11 cellular contexts compared by ENCODE assay signal in genomic region chr2:71455741-71456569, GRCh38. TPM values are rescaled to one million over a fixed set of nuclear protein-coding genes. Genes with fewer than 3 reads are reported as not detected.
A peak's percentile ranks its signal among the peaks of the same experiment; 100 is the strongest.
DNase-seq lines count a peak whose midpoint lies in the region; ATAC-seq and TF ChIP-seq lines count a peak whose summit lies in the region.
"Had no signal": no experiment of that assay in that cellular context is flagged by ENCODE, and none has a peak within 500 bp of the region (broad histone marks: within the 10 kb centered on the region; RNA-seq: fewer than 3 reads in every experiment).

No MANE protein-coding gene starts in this region.

- CTCF ChIA-PET in activated CD8-positive, alpha-beta T cell treated with anti-CD3 and anti-CD28 coated beads, Interleukin-2, amount 10 ng/mL, durations not matched to agents 7 days and 5 days (lab: Charles Lee), result interaction anchor here (1.4 to 1.6 kb wide), 4 partner anchors 12 to 298 kb away, joined by 4 to 7 read pairs (median 4); partner anchors contain the start of gene ZNF638
- CTCF ChIA-PET in activated CD8-positive, alpha-beta T cell treated with anti-CD3 and anti-CD28 coated beads for 36 hours (lab: Charles Lee), result interaction anchor here (2.0 to 2.4 kb wide), 2 partner anchors 11 to 156 kb away, joined by 6 read pairs; no protein-coding TSS in a partner anchor

- 43 to 57% methylated on average over 5 to 6 of the region's 6 CpGs for WGBS in endodermal cell (ENCODE audit: insufficient coverage in 1 of 2, insufficient read length in 1 of 2), 2 experiments

- POLR2A ChIA-PET in activated CD8-positive, alpha-beta T cell treated with anti-CD3 and anti-CD28 coated beads, Interleukin-2, amount 10 ng/mL, durations not matched to agents 7 days and 5 days (lab: Charles Lee), result no interaction called here
- POLR2A ChIA-PET in activated CD8-positive, alpha-beta T cell treated with anti-CD3 and anti-CD28 coated beads for 36 hours (lab: Charles Lee), result interaction anchor here (0.6 kb wide), 2 partner anchors 17 to 326 kb away, joined by 3 read pairs; partner anchors contain the start of gene MCEE

- H3K9me3 Mint-ChIP-seq in activated CD8-positive, alpha-beta T cell treated with anti-CD3 and anti-CD28 coated beads, Interleukin-2, amount 10 ng/mL, durations not matched to agents 7 days and 5 days (ENCODE audit: insufficient read depth), result no peaks in the 10 kb centered on the region
- no peaks in the 10 kb centered on the region for H3K9me3 Mint-ChIP-seq in activated CD8-positive, alpha-beta T cell treated with anti-CD3 and anti-CD28 coated beads for 36 hours
- no peaks in the 10 kb centered on the region for H3K9me3 Mint-ChIP-seq in endodermal cell
- H3K9me3 Mint-ChIP-seq in memory B cell, result no peaks in the 10 kb centered on the region
- H3K9me3 Mint-ChIP-seq: activated CD4-positive, alpha-beta memory T cell treated with anti-CD3 and anti-CD28 coated beads for 36 hours; IgD-negative memory B cell had no signal

- H3K27ac ChIP-seq in endodermal cell (ENCODE audit: low read depth, low read length) (no peak overlapping the region), dorsolateral prefrontal cortex (no peak overlapping the region)

- H3K4me1 Mint-ChIP-seq in activated CD8-positive, alpha-beta T cell treated with anti-CD3 and anti-CD28 coated beads, Interleukin-2, amount 10 ng/mL, durations not matched to agents 7 days and 5 days (ENCODE audit: low read depth), result peaks cover 29% of the 10 kb centered on the region
- H3K4me1 Mint-ChIP-seq in activated CD8-positive, alpha-beta T cell treated with anti-CD3 and anti-CD28 coated beads for 36 hours (ENCODE audit: low read depth), result peaks cover 11% of the 10 kb centered on the region
- H3K4me1 Mint-ChIP-seq in endodermal cell, result peaks cover 25% of the 10 kb centered on the region
- H3K4me1 Mint-ChIP-seq in memory B cell, result peaks cover 6% of the 10 kb centered on the region
- peaks cover 17% of the 10 kb centered on the region for H3K4me1 Mint-ChIP-seq in T-helper 17 cell

- peaks cover 19% of the 10 kb centered on the region for H3K27me3 ChIP-seq in endodermal cell (ENCODE audit: control insufficient read depth, insufficient read depth, low read length, poor library complexity, severe bottlenecking)
- H3K27me3 ChIP-seq in dorsolateral prefrontal cortex, result peaks cover 0 to 23% (median 0%) of the 10 kb centered on the region in 45 donors

- H3K4me3 ChIP-seq in endodermal cell (ENCODE audit: low read length), result no peak overlapping the region
- no peak overlapping the region for H3K4me3 ChIP-seq in dorsolateral prefrontal cortex

- peaks cover 3% of the 10 kb centered on the region for H3K4me1 ChIP-seq in endodermal cell (ENCODE audit: control insufficient read depth, insufficient read depth, low read length)

- H3K9me3 ChIP-seq in endodermal cell (ENCODE audit: control insufficient read depth, low read length), result no peaks in the 10 kb centered on the region
- H3K9me3 ChIP-seq in T-helper 17 cell (ENCODE audit: control insufficient read depth, low read length, poor library complexity, severe bottlenecking), result no peaks in the 10 kb centered on the region

- no peak overlapping the region for H3K27ac Mint-ChIP-seq in activated CD8-positive, alpha-beta T cell treated with anti-CD3 and anti-CD28 coated beads, Interleukin-2, amount 10 ng/mL, durations not matched to agents 7 days and 5 days
- no peak overlapping the region for H3K27ac Mint-ChIP-seq in activated CD8-positive, alpha-beta T cell treated with anti-CD3 and anti-CD28 coated beads for 36 hours
- peak overlapping the region; percentile 75 for H3K27ac Mint-ChIP-seq in endodermal cell
- H3K27ac Mint-ChIP-seq in memory B cell, result no peak overlapping the region
- H3K27ac Mint-ChIP-seq in T-helper 17 cell, result no peak overlapping the region
- H3K27ac Mint-ChIP-seq: activated CD4-positive, alpha-beta memory T cell treated with anti-CD3 and anti-CD28 coated beads for 36 hours; IgD-negative memory B cell had no signal

- H3K36me3 ChIP-seq in endodermal cell (ENCODE audit: control insufficient read depth, insufficient read depth, low read length), result no peaks in the 10 kb centered on the region

- H3K4me3 Mint-ChIP-seq in activated CD8-positive, alpha-beta T cell treated with anti-CD3 and anti-CD28 coated beads, Interleukin-2, amount 10 ng/mL, durations not matched to agents 7 days and 5 days, result no peak overlapping the region
- no peak overlapping the region for H3K4me3 Mint-ChIP-seq in activated CD8-positive, alpha-beta T cell treated with anti-CD3 and anti-CD28 coated beads for 36 hours
- H3K4me3 Mint-ChIP-seq in endodermal cell (peak overlapping the region; percentile 28), memory B cell (peak overlapping the region; percentile 33), T-helper 17 cell (no peak overlapping the region)
- H3K4me3 Mint-ChIP-seq: activated CD4-positive, alpha-beta memory T cell treated with anti-CD3 and anti-CD28 coated beads for 36 hours; IgD-negative memory B cell had no signal

- no peak for TF ChIP-seq CTCF in activated CD8-positive, alpha-beta T cell treated with anti-CD3 and anti-CD28 coated beads for 36 hours (IDR thresholded peaks at IDR 0.05)
- TF ChIP-seq CTCF in endodermal cell (conservative IDR thresholded peaks at IDR 0.05) (no peak), dorsolateral prefrontal cortex (IDR thresholded peaks at IDR 0.05 in 54 of 56, conservative IDR thresholded peaks at IDR 0.05 in 2 of 56; ENCODE audit: low read depth in 1 of 56, partially characterized antibody in 56 of 56) (no peak)

- H3K27me3 Mint-ChIP-seq in activated CD8-positive, alpha-beta T cell treated with anti-CD3 and anti-CD28 coated beads, Interleukin-2, amount 10 ng/mL, durations not matched to agents 7 days and 5 days (ENCODE audit: low read depth), result peaks cover 32% of the 10 kb centered on the region
- peaks cover 25% of the 10 kb centered on the region for H3K27me3 Mint-ChIP-seq in activated CD8-positive, alpha-beta T cell treated with anti-CD3 and anti-CD28 coated beads for 36 hours
- peaks cover 57% of the 10 kb centered on the region for H3K27me3 Mint-ChIP-seq in endodermal cell (ENCODE audit: insufficient read depth)
- peaks cover 27% of the 10 kb centered on the region for H3K27me3 Mint-ChIP-seq in memory B cell
- peaks cover 63% of the 10 kb centered on the region for H3K27me3 Mint-ChIP-seq in T-helper 17 cell

- no peak for DNase-seq in activated CD8-positive, alpha-beta T cell treated with anti-CD3 and anti-CD28 coated beads, Interleukin-2, amount 10 ng/mL, durations not matched to agents 7 days and 5 days
- DNase-seq in activated CD8-positive, alpha-beta T cell treated with anti-CD3 and anti-CD28 coated beads for 36 hours, result no peak
- DNase-seq in endodermal cell (peak; percentile 77), memory B cell (ENCODE audit: low spot score in 2 of 2) (no peak), RKO (ENCODE audit: low spot score) (no peak), T-helper 17 cell (no peak), dorsolateral prefrontal cortex (no peak)
- DNase-seq: activated CD4-positive, alpha-beta memory T cell treated with anti-CD3 and anti-CD28 coated beads for 36 hours; GOT3 had no signal

- no peak overlapping the region for H3K9ac ChIP-seq in endodermal cell (ENCODE audit: extremely low read depth, low read length, poor library complexity, severe bottlenecking)

- intact Hi-C loops in activated CD8-positive, alpha-beta T cell treated with anti-CD3 and anti-CD28 coated beads for 36 hours (cut with micrococcal nuclease), result no loop called here
- intact Hi-C loops in dorsolateral prefrontal cortex (cut with DNase I), result no loop called here

- H3K36me3 Mint-ChIP-seq in activated CD8-positive, alpha-beta T cell treated with anti-CD3 and anti-CD28 coated beads, Interleukin-2, amount 10 ng/mL, durations not matched to agents 7 days and 5 days (ENCODE audit: low read depth), result no peaks in the 10 kb centered on the region
- H3K36me3 Mint-ChIP-seq in activated CD8-positive, alpha-beta T cell treated with anti-CD3 and anti-CD28 coated beads for 36 hours (ENCODE audit: low read depth), result no peaks in the 10 kb centered on the region
- no peaks in the 10 kb centered on the region for H3K36me3 Mint-ChIP-seq in endodermal cell (ENCODE audit: low read depth)
- no peaks in the 10 kb centered on the region for H3K36me3 Mint-ChIP-seq in memory B cell
- peaks cover 9% of the 10 kb centered on the region for H3K36me3 Mint-ChIP-seq in T-helper 17 cell (ENCODE audit: low read depth)
- H3K36me3 Mint-ChIP-seq: activated CD4-positive, alpha-beta memory T cell treated with anti-CD3 and anti-CD28 coated beads for 36 hours; IgD-negative memory B cell had no signal

- peak; percentile 13 for ATAC-seq in activated CD8-positive, alpha-beta T cell treated with anti-CD3 and anti-CD28 coated beads, Interleukin-2, amount 10 ng/mL, durations not matched to agents 7 days and 5 days
- ATAC-seq in activated CD8-positive, alpha-beta T cell treated with anti-CD3 and anti-CD28 coated beads for 36 hours, result no peak
- ATAC-seq in memory B cell (ENCODE audit: low read depth) (no peak), T-helper 17 cell (no peak), GM19455 (IDR thresholded peaks at IDR 0.05; ENCODE audit: unreplicated experiment) (no peak)

RNA-seq across cellular contexts. Expression of gene DYSF, which starts 2.6 kb away (rescaled TPM):
- total RNA-seq in activated CD8-positive, alpha-beta T cell treated with anti-CD3 and anti-CD28 coated beads, Interleukin-2, amount 10 ng/mL, durations not matched to agents 7 days and 5 days, result 1 to 10 TPM; 3.4 to 4.7 TPM
- 1 to 10 TPM; 3.5 to 3.8 TPM for total RNA-seq in activated CD8-positive, alpha-beta T cell treated with anti-CD3 and anti-CD28 coated beads for 36 hours
- total RNA-seq in endodermal cell (1 to 10 TPM; 1.4 to 3.1 TPM), T-helper 17 cell (1 to 10 TPM in 1 of 2 donors, under 1 TPM in 1; 0.34 to 2.8 TPM), dorsolateral prefrontal cortex (100 to 1,000 TPM in 12 of 120 experiments, 10 to 100 TPM in 108; 15.6 to 237 (median 50.5) TPM)
- 1.5 TPM for polyA plus RNA-seq in endodermal cell (2013, experiment 1 of 2)
- polyA plus RNA-seq in endodermal cell (2013, experiment 2 of 2), result 1.2 TPM
- total RNA-seq: activated CD4-positive, alpha-beta memory T cell treated with anti-CD3 and anti-CD28 coated beads for 36 hours had no signal

Comparison
In these comparisons a context has a peak if more than half of its experiments do, and no peak if none do; other contexts are left out.
1. H3K4me3 Mint-ChIP-seq: peak in endodermal cell (single experiment) and memory B cell (single experiment); none in activated CD8-positive, alpha-beta T cell treated with anti-CD3 and anti-CD28 coated beads, Interleukin-2, amount 10 ng/mL, durations not matched to agents 7 days and 5 days (single experiment), activated CD8-positive, alpha-beta T cell treated with anti-CD3 and anti-CD28 coated beads for 36 hours (single experiment) and T-helper 17 cell (single experiment).